In genomic region chr14:30158299-30158698, GRCh38 we compare ENCODE assay signal across 30 cellular contexts.
"Had no signal": no experiment of that assay in that cellular context is flagged by ENCODE, and none has a peak within 500 bp of the region (broad histone marks: within the 10 kb centered on the region; RNA-seq: fewer than 3 reads in every experiment).

No MANE protein-coding gene starts in this region.

- H3K36me3 ChIP-seq: ascending aorta, breast epithelium had no signal

- H3K27ac Mint-ChIP-seq: activated CD4-positive, alpha-beta T cell treated with anti-CD3 and anti-CD28 coated beads for 36 hours; activated CD4-positive, alpha-beta T cell treated with anti-CD3 and anti-CD28 coated beads, Interleukin-2, amount 10 ng/mL, durations not matched to agents 7 days and 5 days; activated CD8-positive, alpha-beta T cell treated with anti-CD3 and anti-CD28 coated beads, Interleukin-2, amount 10 ng/mL, durations not matched to agents 7 days and 5 days; activated naive CD4-positive, alpha-beta T cell treated with anti-CD3 and anti-CD28 coated beads, Interleukin-2, amount 50 U/mL, for 24 hours; activated naive CD8-positive, alpha-beta T cell treated with anti-CD3 and anti-CD28 coated beads, Interleukin-2, amount 10 ng/mL, durations not matched to agents 7 days and 5 days; activated T-cell treated with anti-CD3 and anti-CD28 coated beads, Interleukin-2, amount 50 U/mL, for 24 hours; activated T-helper 2 cell treated with anti-CD3 and anti-CD28 coated beads, Interferon-gamma antibody, Interleukin-2, Interleukin-4, amounts not matched to agents 10 μg/mL and 5 μg/mL and 100 μg/mL, durations not matched to agents 14 hours and 24 hours and 36 hours had no signal

- H3K4me3 ChIP-seq: ascending aorta, breast epithelium had no signal

- DNase-seq: activated CD4-positive, alpha-beta T cell treated with anti-CD3 and anti-CD28 coated beads for 36 hours; activated CD4-positive, alpha-beta T cell treated with anti-CD3 and anti-CD28 coated beads, Interleukin-2, amount 10 ng/mL, durations not matched to agents 7 days and 5 days; activated CD4-positive, alpha-beta T cell treated with anti-CD3 and anti-CD28 coated beads, Interleukin-2, amount 50 U/mL, for 48 hours; activated CD8-positive, alpha-beta T cell treated with anti-CD3 and anti-CD28 coated beads, Interleukin-2, amount 10 ng/mL, durations not matched to agents 7 days and 5 days; activated gamma-delta T cell; activated naive CD4-positive, alpha-beta T cell treated with Interleukin-2 at 50 U/mL for 16 hours; activated naive CD8-positive, alpha-beta T cell treated with anti-CD3 and anti-CD28 coated beads, Interleukin-2, amount 10 ng/mL, durations not matched to agents 7 days and 5 days; activated T-cell treated with anti-CD3 and anti-CD28 coated beads, Interleukin-2, amount 50 U/mL, for 24 hours; amygdala; caudate nucleus; KG1; MM.1S; MV-4-11; NCI-H1092; NCI-H1436 treated with DMSO at 0.1 percent for 48 hours; NCI-H1694 treated with DMSO at 0.1 percent for 48 hours; NCI-H2029; NCI-H345; NCI-H524 treated with DMSO at 0.1 percent for 48 hours; NK-92 treated with Interleukin-12 subunit alpha and Interleukin-12 subunit beta, amount 100 ng/mL, for 24 hours; Right ventricle myocardium superior; SW 1271; T-helper 1 cell; T-helper 2 cell; T1000 had no signal

- H3K27ac ChIP-seq: ascending aorta, breast epithelium had no signal

- H3K4me1 ChIP-seq: ascending aorta, breast epithelium had no signal

- H3K27me3 Mint-ChIP-seq: activated CD4-positive, alpha-beta T cell treated with anti-CD3 and anti-CD28 coated beads for 36 hours; activated CD4-positive, alpha-beta T cell treated with anti-CD3 and anti-CD28 coated beads, Interleukin-2, amount 10 ng/mL, durations not matched to agents 7 days and 5 days; activated naive CD4-positive, alpha-beta T cell treated with anti-CD3 and anti-CD28 coated beads, Interleukin-2, amount 50 U/mL, for 24 hours; activated naive CD8-positive, alpha-beta T cell treated with anti-CD3 and anti-CD28 coated beads, Interleukin-2, amount 10 ng/mL, durations not matched to agents 7 days and 5 days; activated T-cell treated with anti-CD3 and anti-CD28 coated beads, Interleukin-2, amount 50 U/mL, for 24 hours had no signal

- H3K27me3 ChIP-seq: ascending aorta, breast epithelium had no signal

- ATAC-seq: activated CD4-positive, alpha-beta T cell treated with anti-CD3 and anti-CD28 coated beads for 36 hours; activated CD4-positive, CD25-positive, alpha-beta regulatory T cell treated with anti-CD3 and anti-CD28 coated beads, Interleukin-2, amount 50 U/mL, for 24 hours; activated CD8-positive, alpha-beta T cell treated with anti-CD3 and anti-CD28 coated beads, Interleukin-2, amount 10 ng/mL, durations not matched to agents 7 days and 5 days had no signal

- H3K36me3 Mint-ChIP-seq: activated naive CD4-positive, alpha-beta T cell treated with anti-CD3 and anti-CD28 coated beads, Interleukin-2, amount 50 U/mL, for 24 hours; activated naive CD8-positive, alpha-beta T cell treated with anti-CD3 and anti-CD28 coated beads, Interleukin-2, amount 10 ng/mL, durations not matched to agents 7 days and 5 days had no signal

- H3K9me3 Mint-ChIP-seq: activated naive CD4-positive, alpha-beta T cell treated with anti-CD3 and anti-CD28 coated beads, Interleukin-2, amount 50 U/mL, for 24 hours; activated naive CD8-positive, alpha-beta T cell treated with anti-CD3 and anti-CD28 coated beads, Interleukin-2, amount 10 ng/mL, durations not matched to agents 7 days and 5 days; activated T-cell treated with anti-CD3 and anti-CD28 coated beads, Interleukin-2, amount 50 U/mL, for 24 hours had no signal

- H3K4me3 Mint-ChIP-seq: activated CD4-positive, alpha-beta T cell treated with anti-CD3 and anti-CD28 coated beads for 36 hours; activated CD4-positive, alpha-beta T cell treated with anti-CD3 and anti-CD28 coated beads, Interleukin-2, amount 10 ng/mL, durations not matched to agents 7 days and 5 days; activated CD8-positive, alpha-beta T cell treated with anti-CD3 and anti-CD28 coated beads, Interleukin-2, amount 10 ng/mL, durations not matched to agents 7 days and 5 days; activated naive CD4-positive, alpha-beta T cell treated with anti-CD3 and anti-CD28 coated beads, Interleukin-2, amount 50 U/mL, for 24 hours; activated naive CD8-positive, alpha-beta T cell treated with anti-CD3 and anti-CD28 coated beads, Interleukin-2, amount 10 ng/mL, durations not matched to agents 7 days and 5 days; activated T-cell treated with anti-CD3 and anti-CD28 coated beads, Interleukin-2, amount 50 U/mL, for 24 hours had no signal

- H3K4me1 Mint-ChIP-seq: activated CD4-positive, alpha-beta T cell treated with anti-CD3 and anti-CD28 coated beads for 36 hours; activated CD4-positive, alpha-beta T cell treated with anti-CD3 and anti-CD28 coated beads, Interleukin-2, amount 10 ng/mL, durations not matched to agents 7 days and 5 days; activated naive CD4-positive, alpha-beta T cell treated with anti-CD3 and anti-CD28 coated beads, Interleukin-2, amount 50 U/mL, for 24 hours; activated naive CD8-positive, alpha-beta T cell treated with anti-CD3 and anti-CD28 coated beads, Interleukin-2, amount 10 ng/mL, durations not matched to agents 7 days and 5 days had no signal

- H3K9me3 ChIP-seq: ascending aorta, breast epithelium had no signal
